ENCODE assay signal across 1 cellular context in the genomic region with DNA sequence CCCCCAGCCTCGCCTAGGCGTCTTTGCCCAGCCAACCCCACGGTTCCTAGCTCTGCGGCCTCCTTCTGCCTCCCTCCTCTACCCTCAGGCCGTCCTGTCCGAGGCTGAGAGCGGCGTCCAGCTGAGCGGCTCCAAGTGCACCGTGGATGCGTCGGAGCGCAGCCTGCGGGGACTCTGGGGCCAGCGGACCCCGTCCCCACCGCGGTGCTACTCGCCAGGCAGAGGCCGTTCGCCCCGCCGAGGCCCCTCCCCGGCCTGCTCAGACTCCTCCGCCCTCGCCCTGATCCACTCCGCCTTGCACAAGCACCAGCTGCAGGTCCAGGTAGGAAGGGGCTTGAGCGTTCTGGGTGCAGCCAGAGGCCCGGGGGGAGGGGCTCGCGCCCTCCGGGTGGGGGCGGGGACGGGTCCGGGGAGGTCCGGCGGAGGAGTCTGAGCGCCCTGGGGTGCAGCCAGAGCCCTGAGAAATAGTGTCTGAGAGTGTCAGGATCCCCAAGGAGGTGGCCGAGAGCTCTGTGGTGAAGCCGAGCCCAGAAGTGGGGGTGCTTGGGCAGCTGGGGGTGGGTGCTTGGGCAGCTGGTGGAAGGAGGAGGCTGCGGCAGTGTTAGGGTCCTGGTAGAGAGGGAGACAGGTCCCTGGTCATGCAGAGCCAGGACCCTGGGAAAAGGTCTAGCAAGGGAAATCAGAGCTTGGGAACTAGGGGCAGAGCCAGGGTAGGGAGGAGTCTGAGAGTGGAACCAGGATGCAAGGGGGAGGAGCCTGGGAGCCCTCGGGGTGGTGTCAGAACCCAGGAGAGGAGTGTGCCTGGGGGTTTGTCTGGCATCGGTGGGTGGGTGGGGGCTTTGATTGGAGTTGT.
TF ChIP-seq lines count a peak whose summit lies in the region.

No MANE protein-coding gene starts in this region.

TF ChIP-seq in HepG2, 621 proteins besides CTCF, POLR2A, EP300 and RAD21 (continued from another document):
- TF ChIP-seq, protein P1, sequence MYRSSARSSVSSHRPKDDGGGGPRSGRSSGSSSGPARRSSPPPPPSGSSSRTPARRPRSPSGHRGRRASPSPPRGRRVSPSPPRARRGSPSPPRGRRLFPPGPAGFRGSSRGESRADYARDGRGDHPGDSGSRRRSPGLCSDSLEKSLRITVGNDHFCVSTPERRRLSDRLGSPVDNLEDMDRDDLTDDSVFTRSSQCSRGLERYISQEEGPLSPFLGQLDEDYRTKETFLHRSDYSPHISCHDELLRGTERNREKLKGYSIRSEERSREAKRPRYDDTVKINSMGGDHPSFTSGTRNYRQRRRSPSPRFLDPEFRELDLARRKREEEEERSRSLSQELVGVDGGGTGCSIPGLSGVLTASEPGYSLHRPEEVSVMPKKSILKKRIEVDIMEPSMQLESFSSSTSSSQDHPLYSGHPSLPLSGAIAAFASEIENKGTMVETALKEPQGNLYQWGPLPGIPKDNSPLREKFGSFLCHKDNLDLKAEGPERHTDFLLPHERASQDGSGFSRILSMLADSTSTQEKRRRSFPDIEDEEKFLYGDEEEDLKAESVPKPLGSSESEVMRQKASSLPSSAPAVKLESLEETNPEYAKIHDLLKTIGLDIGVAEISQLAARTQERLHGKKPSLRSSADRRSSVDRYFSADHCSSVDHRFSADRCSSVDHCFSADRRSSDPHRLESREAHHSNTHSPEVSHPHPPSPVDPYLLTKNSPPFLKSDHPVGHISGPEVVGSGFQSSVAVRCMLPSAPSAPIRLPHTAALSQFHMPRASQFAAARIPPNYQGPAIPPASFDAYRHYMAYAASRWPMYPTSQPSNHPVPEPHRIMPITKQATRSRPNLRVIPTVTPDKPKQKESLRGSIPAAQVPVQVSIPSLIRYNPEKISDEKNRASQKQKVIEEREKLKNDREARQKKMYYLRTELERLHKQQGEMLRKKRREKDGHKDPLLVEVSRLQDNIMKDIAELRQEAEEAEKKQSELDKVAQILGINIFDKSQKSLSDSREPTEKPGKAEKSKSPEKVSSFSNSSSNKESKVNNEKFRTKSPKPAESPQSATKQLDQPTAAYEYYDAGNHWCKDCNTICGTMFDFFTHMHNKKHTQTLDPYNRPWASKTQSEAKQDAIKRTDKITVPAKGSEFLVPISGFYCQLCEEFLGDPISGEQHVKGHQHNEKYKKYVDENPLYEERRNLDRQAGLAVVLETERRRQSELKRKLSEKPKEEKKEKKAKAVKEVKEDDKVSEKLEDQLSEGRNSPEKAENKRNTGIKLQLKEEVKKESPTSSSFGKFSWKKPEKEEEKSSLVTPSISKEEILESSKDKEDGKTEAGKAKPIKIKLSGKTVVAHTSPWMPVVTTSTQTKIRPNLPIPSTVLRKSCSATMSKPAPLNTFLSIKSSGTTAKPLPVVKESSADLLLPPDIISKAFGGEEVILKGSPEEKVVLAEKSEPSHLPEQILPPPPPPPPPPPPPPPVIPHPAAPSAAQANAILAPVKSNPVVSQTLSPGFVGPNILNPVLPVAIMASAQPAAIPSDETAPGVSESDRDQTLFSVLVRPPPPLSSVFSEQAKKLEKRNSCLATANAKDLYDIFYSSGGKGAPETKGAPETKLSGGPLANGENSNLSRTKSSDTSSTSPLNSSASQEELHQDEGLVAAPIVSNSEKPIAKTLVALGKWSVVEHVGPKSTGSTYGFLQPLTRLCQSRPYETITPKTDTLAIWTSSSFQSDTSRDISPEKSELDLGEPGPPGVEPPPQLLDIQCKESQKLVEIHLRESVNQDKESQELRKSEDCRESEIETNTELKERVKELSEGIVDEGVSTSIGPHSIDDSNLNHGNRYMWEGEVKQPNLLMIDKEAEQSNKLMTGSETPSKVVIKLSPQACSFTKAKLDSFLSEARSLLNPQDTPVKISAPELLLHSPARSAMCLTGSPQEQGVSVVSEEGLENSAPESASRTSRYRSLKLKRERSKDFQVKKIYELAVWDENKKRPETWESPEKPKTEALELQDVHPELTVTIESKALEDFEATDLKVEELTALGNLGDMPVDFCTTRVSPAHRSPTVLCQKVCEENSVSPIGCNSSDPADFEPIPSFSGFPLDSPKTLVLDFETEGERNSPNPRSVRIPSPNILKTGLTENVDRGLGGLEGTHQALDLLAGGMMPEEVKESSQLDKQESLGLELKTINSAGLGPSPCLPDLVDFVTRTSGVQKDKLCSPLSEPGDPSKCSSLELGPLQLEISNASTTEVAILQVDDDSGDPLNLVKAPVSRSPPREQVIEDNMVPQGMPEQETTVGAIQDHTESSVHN (CRISPR knock-in tag; IDR thresholded peaks at IDR 0.05): no peak
- TF ChIP-seq NFKBIZ (CRISPR knock-in tag; IDR thresholded peaks at IDR 0.05) (no peak), RBFOX2 (IDR thresholded peaks at IDR 0.05; ENCODE audit: low read depth, low read length) (no peak), CBX1 (IDR thresholded peaks at IDR 0.05; ENCODE audit: low read depth) (no peak), SP4 (CRISPR knock-in tag; IDR thresholded peaks at IDR 0.05) (peak; percentile 21; the same call in 1 of the 2 replicates), ZNF629 (CRISPR knock-in tag; conservative IDR thresholded peaks at IDR 0.05) (no peak), NPAS2 (CRISPR knock-in tag; IDR thresholded peaks at IDR 0.05; ENCODE audit: borderline replicate concordance) (no peak), HNRNPL (IDR thresholded peaks at IDR 0.05; ENCODE audit: low read depth, low read length) (no peak), ZNF678 (CRISPR knock-in tag; IDR thresholded peaks at IDR 0.05) (no peak), MAZ (IDR thresholded peaks at IDR 0.05; ENCODE audit: borderline replicate concordance, low read depth, low read length) (no peak), MAZ (CRISPR knock-in tag; IDR thresholded peaks at IDR 0.05; ENCODE audit: low read depth) (no peak), ZFX (CRISPR knock-in tag; IDR thresholded peaks at IDR 0.05; ENCODE audit: low read depth) (0 out of 2 replicates have a peak, but pooled peaks have one; percentile 13), TBL1XR1 (IDR thresholded peaks at IDR 0.05; ENCODE audit: borderline replicate concordance, low read length, partially characterized antibody) (no peak), BORCS8-MEF2B (CRISPR knock-in tag; IDR thresholded peaks at IDR 0.05) (no peak), U2AF2 (IDR thresholded peaks at IDR 0.05; ENCODE audit: low read depth, low read length) (no peak), SAP130 (CRISPR knock-in tag; IDR thresholded peaks at IDR 0.05; ENCODE audit: low read depth) (peak; percentile 16; the same call in 1 of the 2 replicates)
- TF ChIP-seq, protein P2, sequence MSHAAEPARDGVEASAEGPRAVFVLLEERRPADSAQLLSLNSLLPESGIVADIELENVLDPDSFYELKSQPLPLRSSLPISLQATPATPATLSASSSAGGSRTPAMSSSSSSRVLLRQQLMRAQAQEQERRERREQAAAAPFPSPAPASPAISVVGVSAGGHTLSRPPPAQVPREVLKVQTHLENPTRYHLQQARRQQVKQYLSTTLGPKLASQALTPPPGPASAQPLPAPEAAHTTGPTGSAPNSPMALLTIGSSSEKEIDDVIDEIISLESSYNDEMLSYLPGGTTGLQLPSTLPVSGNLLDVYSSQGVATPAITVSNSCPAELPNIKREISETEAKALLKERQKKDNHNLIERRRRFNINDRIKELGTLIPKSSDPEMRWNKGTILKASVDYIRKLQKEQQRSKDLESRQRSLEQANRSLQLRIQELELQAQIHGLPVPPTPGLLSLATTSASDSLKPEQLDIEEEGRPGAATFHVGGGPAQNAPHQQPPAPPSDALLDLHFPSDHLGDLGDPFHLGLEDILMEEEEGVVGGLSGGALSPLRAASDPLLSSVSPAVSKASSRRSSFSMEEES (CRISPR knock-in tag; IDR thresholded peaks at IDR 0.05): no peak
- TF ChIP-seq, protein P3, sequence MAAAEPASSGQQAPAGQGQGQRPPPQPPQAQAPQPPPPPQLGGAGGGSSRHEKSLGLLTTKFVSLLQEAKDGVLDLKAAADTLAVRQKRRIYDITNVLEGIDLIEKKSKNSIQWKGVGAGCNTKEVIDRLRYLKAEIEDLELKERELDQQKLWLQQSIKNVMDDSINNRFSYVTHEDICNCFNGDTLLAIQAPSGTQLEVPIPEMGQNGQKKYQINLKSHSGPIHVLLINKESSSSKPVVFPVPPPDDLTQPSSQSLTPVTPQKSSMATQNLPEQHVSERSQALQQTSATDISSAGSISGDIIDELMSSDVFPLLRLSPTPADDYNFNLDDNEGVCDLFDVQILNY (CRISPR knock-in tag; conservative IDR thresholded peaks at IDR 0.05): no peak
- TF ChIP-seq, protein P4, sequence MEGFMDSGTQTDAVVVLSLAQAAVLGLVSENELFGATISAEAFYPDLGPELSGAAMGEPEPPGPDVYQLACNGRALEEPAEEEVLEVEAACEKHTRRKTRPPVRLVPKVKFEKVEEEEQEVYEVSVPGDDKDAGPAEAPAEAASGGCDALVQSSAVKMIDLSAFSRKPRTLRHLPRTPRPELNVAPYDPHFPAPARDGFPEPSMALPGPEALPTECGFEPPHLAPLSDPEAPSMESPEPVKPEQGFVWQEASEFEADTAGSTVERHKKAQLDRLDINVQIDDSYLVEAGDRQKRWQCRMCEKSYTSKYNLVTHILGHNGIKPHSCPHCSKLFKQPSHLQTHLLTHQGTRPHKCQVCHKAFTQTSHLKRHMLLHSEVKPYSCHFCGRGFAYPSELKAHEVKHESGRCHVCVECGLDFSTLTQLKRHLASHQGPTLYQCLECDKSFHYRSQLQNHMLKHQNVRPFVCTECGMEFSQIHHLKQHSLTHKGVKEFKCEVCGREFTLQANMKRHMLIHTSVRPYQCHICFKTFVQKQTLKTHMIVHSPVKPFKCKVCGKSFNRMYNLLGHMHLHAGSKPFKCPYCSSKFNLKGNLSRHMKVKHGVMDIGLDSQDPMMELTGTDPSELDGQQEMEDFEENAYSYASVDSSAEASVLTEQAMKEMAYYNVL (CRISPR knock-in tag; IDR thresholded peaks at IDR 0.05; ENCODE audit: borderline replicate concordance): no peak
- TF ChIP-seq, protein P5, sequence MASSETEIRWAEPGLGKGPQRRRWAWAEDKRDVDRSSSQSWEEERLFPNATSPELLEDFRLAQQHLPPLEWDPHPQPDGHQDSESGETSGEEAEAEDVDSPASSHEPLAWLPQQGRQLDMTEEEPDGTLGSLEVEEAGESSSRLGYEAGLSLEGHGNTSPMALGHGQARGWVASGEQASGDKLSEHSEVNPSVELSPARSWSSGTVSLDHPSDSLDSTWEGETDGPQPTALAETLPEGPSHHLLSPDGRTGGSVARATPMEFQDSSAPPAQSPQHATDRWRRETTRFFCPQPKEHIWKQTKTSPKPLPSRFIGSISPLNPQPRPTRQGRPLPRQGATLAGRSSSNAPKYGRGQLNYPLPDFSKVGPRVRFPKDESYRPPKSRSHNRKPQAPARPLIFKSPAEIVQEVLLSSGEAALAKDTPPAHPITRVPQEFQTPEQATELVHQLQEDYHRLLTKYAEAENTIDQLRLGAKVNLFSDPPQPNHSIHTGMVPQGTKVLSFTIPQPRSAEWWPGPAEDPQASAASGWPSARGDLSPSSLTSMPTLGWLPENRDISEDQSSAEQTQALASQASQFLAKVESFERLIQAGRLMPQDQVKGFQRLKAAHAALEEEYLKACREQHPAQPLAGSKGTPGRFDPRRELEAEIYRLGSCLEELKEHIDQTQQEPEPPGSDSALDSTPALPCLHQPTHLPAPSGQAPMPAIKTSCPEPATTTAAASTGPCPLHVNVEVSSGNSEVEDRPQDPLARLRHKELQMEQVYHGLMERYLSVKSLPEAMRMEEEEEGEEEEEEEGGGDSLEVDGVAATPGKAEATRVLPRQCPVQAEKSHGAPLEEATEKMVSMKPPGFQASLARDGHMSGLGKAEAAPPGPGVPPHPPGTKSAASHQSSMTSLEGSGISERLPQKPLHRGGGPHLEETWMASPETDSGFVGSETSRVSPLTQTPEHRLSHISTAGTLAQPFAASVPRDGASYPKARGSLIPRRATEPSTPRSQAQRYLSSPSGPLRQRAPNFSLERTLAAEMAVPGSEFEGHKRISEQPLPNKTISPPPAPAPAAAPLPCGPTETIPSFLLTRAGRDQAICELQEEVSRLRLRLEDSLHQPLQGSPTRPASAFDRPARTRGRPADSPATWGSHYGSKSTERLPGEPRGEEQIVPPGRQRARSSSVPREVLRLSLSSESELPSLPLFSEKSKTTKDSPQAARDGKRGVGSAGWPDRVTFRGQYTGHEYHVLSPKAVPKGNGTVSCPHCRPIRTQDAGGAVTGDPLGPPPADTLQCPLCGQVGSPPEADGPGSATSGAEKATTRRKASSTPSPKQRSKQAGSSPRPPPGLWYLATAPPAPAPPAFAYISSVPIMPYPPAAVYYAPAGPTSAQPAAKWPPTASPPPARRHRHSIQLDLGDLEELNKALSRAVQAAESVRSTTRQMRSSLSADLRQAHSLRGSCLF (CRISPR knock-in tag; IDR thresholded peaks at IDR 0.05; ENCODE audit: borderline replicate concordance): no peak
- TF ChIP-seq, protein P6, sequence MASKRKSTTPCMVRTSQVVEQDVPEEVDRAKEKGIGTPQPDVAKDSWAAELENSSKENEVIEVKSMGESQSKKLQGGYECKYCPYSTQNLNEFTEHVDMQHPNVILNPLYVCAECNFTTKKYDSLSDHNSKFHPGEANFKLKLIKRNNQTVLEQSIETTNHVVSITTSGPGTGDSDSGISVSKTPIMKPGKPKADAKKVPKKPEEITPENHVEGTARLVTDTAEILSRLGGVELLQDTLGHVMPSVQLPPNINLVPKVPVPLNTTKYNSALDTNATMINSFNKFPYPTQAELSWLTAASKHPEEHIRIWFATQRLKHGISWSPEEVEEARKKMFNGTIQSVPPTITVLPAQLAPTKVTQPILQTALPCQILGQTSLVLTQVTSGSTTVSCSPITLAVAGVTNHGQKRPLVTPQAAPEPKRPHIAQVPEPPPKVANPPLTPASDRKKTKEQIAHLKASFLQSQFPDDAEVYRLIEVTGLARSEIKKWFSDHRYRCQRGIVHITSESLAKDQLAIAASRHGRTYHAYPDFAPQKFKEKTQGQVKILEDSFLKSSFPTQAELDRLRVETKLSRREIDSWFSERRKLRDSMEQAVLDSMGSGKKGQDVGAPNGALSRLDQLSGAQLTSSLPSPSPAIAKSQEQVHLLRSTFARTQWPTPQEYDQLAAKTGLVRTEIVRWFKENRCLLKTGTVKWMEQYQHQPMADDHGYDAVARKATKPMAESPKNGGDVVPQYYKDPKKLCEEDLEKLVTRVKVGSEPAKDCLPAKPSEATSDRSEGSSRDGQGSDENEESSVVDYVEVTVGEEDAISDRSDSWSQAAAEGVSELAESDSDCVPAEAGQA (IDR thresholded peaks at IDR 0.05; ENCODE audit: low read depth): no peak
- TF ChIP-seq, protein P6 (CRISPR knock-in tag; IDR thresholded peaks at IDR 0.05; ENCODE audit: borderline replicate concordance): no peak
TF ChIP-seq in HepG2: peak in this region for 8.
